In genomic region chr19:18558202-18558555, GRCh38 we compare ENCODE assay signal across 8 cellular contexts. TPM values are rescaled to one million over a fixed set of nuclear protein-coding genes. Genes with fewer than 3 reads are reported as not detected.
DNase-seq lines count a peak whose midpoint lies in the region; ATAC-seq, FAIRE-seq and TF ChIP-seq lines count a peak whose summit lies in the region.

No MANE protein-coding gene starts in this region.

- H3K27ac ChIP-seq in colonic mucosa: peak overlapping the region; percentile 91

- H3K4me3 ChIP-seq in MG63 (peak overlapping the region; percentile 74), colonic mucosa (peak overlapping the region; percentile 98)

- H3K4me3 Mint-ChIP-seq in CD14-positive monocyte: peak overlapping the region; percentile 88 to 90
- peak overlapping the region; percentile 80 to 94 (median 90) for H3K4me3 Mint-ChIP-seq in naive thymus-derived CD8-positive, alpha-beta T cell

- H3K36me3 ChIP-seq in MG63 (peaks cover 32% of the 10 kb centered on the region), colonic mucosa (no peaks in the 10 kb centered on the region)

- no peak for FAIRE-seq in urothelium cell line (lab: Jason Lieb, UNC)

- POLR2A ChIA-PET in naive thymus-derived CD8-positive, alpha-beta T cell (lab: Charles Lee): interaction anchor here (0.6 to 4.1 kb wide), 19 partner anchors 9 to 361 kb away, joined by 3 to 52 read pairs (median 6); partner anchors contain the start of genes COPE, DDX49, ELL and FKBP8

- peaks cover 16% of the 10 kb centered on the region for H3K4me1 Mint-ChIP-seq in CD14-positive monocyte
- peaks cover 11 to 30% (median 21%) of the 10 kb centered on the region in 4 donors for H3K4me1 Mint-ChIP-seq in naive thymus-derived CD8-positive, alpha-beta T cell

- TF ChIP-seq CTCF in CD14-positive monocyte (IDR thresholded peaks at IDR 0.05) (no peak), colonic mucosa (IDR thresholded peaks at IDR 0.05) (no peak)

- ATAC-seq in naive thymus-derived CD8-positive, alpha-beta T cell: no peak
- no peak for ATAC-seq in HG03571 (IDR thresholded peaks at IDR 0.05; ENCODE audit: unreplicated experiment)
- ATAC-seq in GM21723 (IDR thresholded peaks at IDR 0.05; ENCODE audit: unreplicated experiment): no peak

- H3K9me3 ChIP-seq in MG63 (no peaks in the 10 kb centered on the region), colonic mucosa (no peaks in the 10 kb centered on the region)

- peak overlapping the region; percentile 93 to 97 (median 95) for H3K27ac Mint-ChIP-seq in CD14-positive monocyte
- H3K27ac Mint-ChIP-seq in naive thymus-derived CD8-positive, alpha-beta T cell: peak overlapping the region; percentile 89 to 99 (median 95)

- H3K9me3 Mint-ChIP-seq in CD14-positive monocyte: no peaks in the 10 kb centered on the region
- H3K9me3 Mint-ChIP-seq in naive thymus-derived CD8-positive, alpha-beta T cell: no peaks in the 10 kb centered on the region

- peaks cover 0 to 3% (median 0%) of the 10 kb centered on the region in 3 donors for H3K27me3 Mint-ChIP-seq in CD14-positive monocyte (ENCODE audit: low read depth in 3 of 3)
- no peaks in the 10 kb centered on the region for H3K27me3 Mint-ChIP-seq in naive thymus-derived CD8-positive, alpha-beta T cell

- H3K36me3 Mint-ChIP-seq in CD14-positive monocyte: peaks cover 17 to 19% of the 10 kb centered on the region in 2 donors
- peaks cover 0 to 11% (median 0%) of the 10 kb centered on the region in 3 donors for H3K36me3 Mint-ChIP-seq in naive thymus-derived CD8-positive, alpha-beta T cell

- H3K27me3 ChIP-seq in MG63 (no peaks in the 10 kb centered on the region), colonic mucosa (no peaks in the 10 kb centered on the region)

- intact Hi-C loops in CD14-positive monocyte (cut with micrococcal nuclease) (loop anchor here in 1 of 2 donors (5.0 kb wide), 1 partner anchor 36 kb away; the partner anchor contains the start of gene ELL), colonic mucosa (cut with DNase I) (no loop called here)

- H3K4me1 ChIP-seq in colonic mucosa: peaks cover 3% of the 10 kb centered on the region

- DNase-seq in CD14-positive monocyte (ENCODE audit: low spot score) (no peak), MG63 (no peak), colonic mucosa (no peak), urothelium cell line (ENCODE audit: low spot score) (no peak), NCI-H2171 (lab: John Stamatoyannopoulos, UW) (no peak)
- no peak for DNase-seq in naive thymus-derived CD8-positive, alpha-beta T cell

- peak overlapping the region; percentile 97 to 98 for H3K9ac ChIP-seq in colonic mucosa (ENCODE audit: low read depth in 2 of 2, low read length in 2 of 2)

RNA-seq across cellular contexts. Expression of gene KXD1, which starts 0.5 kb away (rescaled TPM):
- 10 to 100 TPM; 74.4 to 87.9 TPM for polyA plus RNA-seq in CD14-positive monocyte
- total RNA-seq in MG63 (2014; rRNA removed; shearing (Covaris generic); ENCODE audit: low replicate concordance): 140 and 145 TPM in 2 replicates
- 10 to 100 TPM; 66.8 to 80.4 TPM for total RNA-seq in colonic mucosa
- 10 to 100 TPM; 96.2 to 97.9 TPM for total RNA-seq in naive thymus-derived CD8-positive, alpha-beta T cell
- polyA plus RNA-seq in naive thymus-derived CD8-positive, alpha-beta T cell: 10 to 100 TPM; 68.3 to 80.2 (median 79.4) TPM

RNA-seq across cellular contexts. Expression of gene UBA52, which starts 13.5 kb away (rescaled TPM):
- polyA plus RNA-seq in CD14-positive monocyte: 100 to 1,000 TPM; 832 to 896 TPM
- 457 and 1,435 TPM in 2 replicates for total RNA-seq in MG63 (2014; rRNA removed; shearing (Covaris generic); ENCODE audit: low replicate concordance)
- total RNA-seq in colonic mucosa: 1,000 to 10,000 TPM in 1 of 2 donors, 100 to 1,000 TPM in 1; 991 to 1,174 TPM
- total RNA-seq in naive thymus-derived CD8-positive, alpha-beta T cell: 1,000 to 10,000 TPM; 1,986 to 2,036 TPM
- 1,000 to 10,000 TPM; 1,743 to 2,077 (median 1,903) TPM for polyA plus RNA-seq in naive thymus-derived CD8-positive, alpha-beta T cell

RNA-seq across cellular contexts. Expression of gene FKBP8, which starts 14.8 kb away (rescaled TPM):
- 10 to 100 TPM; 78.0 to 81.2 TPM for polyA plus RNA-seq in CD14-positive monocyte
- 291 and 381 TPM in 2 replicates for total RNA-seq in MG63 (2014; rRNA removed; shearing (Covaris generic); ENCODE audit: low replicate concordance)
- total RNA-seq in colonic mucosa: 100 to 1,000 TPM; 190 to 200 TPM
- 100 to 1,000 TPM; 235 to 236 TPM for total RNA-seq in naive thymus-derived CD8-positive, alpha-beta T cell
- polyA plus RNA-seq in naive thymus-derived CD8-positive, alpha-beta T cell: 100 to 1,000 TPM in 2 of 3 donors, 10 to 100 TPM in 1; 87.0 to 125 (median 106) TPM

RNA-seq across cellular contexts. Expression of gene REX1BD, which starts 30.4 kb away (rescaled TPM):
- 100 to 1,000 TPM in 1 of 2 donors, 10 to 100 TPM in 1; 83.7 to 122 TPM for polyA plus RNA-seq in CD14-positive monocyte
- total RNA-seq in MG63 (2014; rRNA removed; shearing (Covaris generic); ENCODE audit: low replicate concordance): 127 and 179 TPM in 2 replicates
- total RNA-seq in colonic mucosa: 10 to 100 TPM; 46.7 to 79.6 TPM
- 100 to 1,000 TPM; 138 to 165 TPM for total RNA-seq in naive thymus-derived CD8-positive, alpha-beta T cell
- 100 to 1,000 TPM; 165 to 196 (median 176) TPM for polyA plus RNA-seq in naive thymus-derived CD8-positive, alpha-beta T cell

RNA-seq across cellular contexts. Expression of gene ELL, which starts 36.3 kb away (rescaled TPM):
- polyA plus RNA-seq in CD14-positive monocyte: 10 to 100 TPM; 12.2 to 12.6 TPM
- total RNA-seq in MG63 (2014; rRNA removed; shearing (Covaris generic); ENCODE audit: low replicate concordance): 12.2 and 22.1 TPM in 2 replicates
- 10 to 100 TPM; 16.3 to 18.6 TPM for total RNA-seq in colonic mucosa
- total RNA-seq in naive thymus-derived CD8-positive, alpha-beta T cell: 10 to 100 TPM; 23.7 to 24.1 TPM
- polyA plus RNA-seq in naive thymus-derived CD8-positive, alpha-beta T cell: 10 to 100 TPM in 1 of 3 donors, 1 to 10 TPM in 2; 7.6 to 11.0 (median 9.3) TPM
